Comparison of ENCODE assay signal across 7 cellular contexts in the genomic region with DNA sequence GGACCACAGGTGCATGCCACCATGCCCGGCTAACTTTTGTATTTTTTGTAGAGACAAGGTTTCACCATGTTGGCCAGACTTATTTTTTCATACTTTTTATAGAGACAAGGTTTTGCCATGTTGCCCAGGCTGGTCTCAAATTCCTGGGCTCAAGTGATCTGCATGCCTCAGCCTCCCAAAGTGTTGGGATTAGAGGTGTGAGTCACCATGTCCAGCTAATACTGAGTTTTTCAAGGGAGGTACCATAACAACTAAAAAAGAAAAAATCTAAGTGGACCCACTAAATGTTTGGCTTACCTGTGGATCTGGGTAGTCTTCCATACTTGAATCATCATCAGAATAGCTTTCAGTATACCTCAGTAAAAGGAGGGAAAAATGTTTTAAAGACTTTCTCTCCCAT. TPM values are rescaled to one million over a fixed set of nuclear protein-coding genes. Genes with fewer than 3 reads are reported as not detected.
A peak's percentile ranks its signal among the peaks of the same experiment; 100 is the strongest.
DNase-seq lines count a peak whose midpoint lies in the region; FAIRE-seq and TF ChIP-seq lines count a peak whose summit lies in the region.
"Not testable (repeated sequence)": the region's sequence is repeated elsewhere in the genome, so short reads cannot be mapped to it uniquely, and the experiment has no call there.

No MANE protein-coding gene starts in this region.

- H3K27ac ChIP-seq in RWPE1 = peak overlapping the region; percentile 49
- peak overlapping the region; percentile 1 for H3K27ac ChIP-seq in astrocyte (ENCODE audit: low read depth, low read length)

- H3K27me3 ChIP-seq in astrocyte (ENCODE audit: insufficient read depth, low read length) = not testable (repeated sequence)

- not testable (repeated sequence) for H4K20me1 ChIP-seq in astrocyte (ENCODE audit: insufficient read depth, low read length)

- not testable (repeated sequence) for H3K27ac Mint-ChIP-seq in astrocyte (ENCODE audit: unreplicated experiment)

- CTCF ChIA-PET in RWPE1 (lab: Yijun Ruan, JAX) = not testable (repeated sequence)

- H3K9me3 Mint-ChIP-seq in astrocyte (ENCODE audit: unreplicated experiment) = not testable (repeated sequence)

- H3K4me1 ChIP-seq in astrocyte (ENCODE audit: insufficient read depth, low read length) = not testable (repeated sequence)

- FAIRE-seq in astrocyte (lab: Jason Lieb, UNC) = peak; percentile 26

- peaks cover 21% of the 10 kb centered on the region for H3K36me3 ChIP-seq in astrocyte (ENCODE audit: insufficient read depth, low read length)

- not testable (repeated sequence) for H3K4me2 ChIP-seq in astrocyte (ENCODE audit: low read length)

- H3K4me3 Mint-ChIP-seq in astrocyte (ENCODE audit: unreplicated experiment) = not testable (repeated sequence)

- not testable (repeated sequence) for H3K36me3 Mint-ChIP-seq in astrocyte (ENCODE audit: low read depth, unreplicated experiment)

- H3K27me3 Mint-ChIP-seq in astrocyte (ENCODE audit: low read depth, unreplicated experiment) = not testable (repeated sequence)

- not testable (repeated sequence) for H3K9ac ChIP-seq in astrocyte (ENCODE audit: low read length)

- H3K79me2 ChIP-seq in astrocyte (ENCODE audit: insufficient read depth, low read length) = not testable (repeated sequence)

- POLR2A ChIA-PET in RWPE1 (lab: Yijun Ruan, JAX; ENCODE audit: low non-redundant PET) = not testable (repeated sequence)

- not testable (repeated sequence) for H3K9me3 ChIP-seq in astrocyte (ENCODE audit: insufficient read depth, low read depth, low read length)

- not testable (repeated sequence) for H3K4me1 Mint-ChIP-seq in astrocyte (ENCODE audit: low read depth, unreplicated experiment)

- H2AFZ ChIP-seq in astrocyte (ENCODE audit: low read depth, low read length) = not testable (repeated sequence)

- not testable (repeated sequence) for TF ChIP-seq CTCF in RWPE1 (conservative IDR thresholded peaks at IDR 0.05; ENCODE audit: low read depth); astrocyte (IDR thresholded peaks at IDR 0.05; ENCODE audit: insufficient read depth, low read depth, low read length); choroid plexus epithelial cell (conservative IDR thresholded peaks at IDR 0.05; ENCODE audit: low read depth, low read length)

- DNase-seq in ELR (ENCODE audit: low read depth) (peak; percentile 34), HT1080 (ENCODE audit: low read depth) (peak; percentile 17), choroid plexus epithelial cell (ENCODE audit: low read depth) (peak; percentile 10), iris pigment epithelial cell (ENCODE audit: low read depth) (peak; percentile 45), renal cortical epithelial cell (ENCODE audit: low read depth) (peak; percentile 9)
- DNase-seq in RWPE1 (ENCODE audit: low spot score); astrocyte (ENCODE audit: low read depth): not testable (repeated sequence)

- not testable (repeated sequence) for H3K4me3 ChIP-seq in astrocyte (ENCODE audit: insufficient read depth, low read depth, low read length); choroid plexus epithelial cell (ENCODE audit: low read depth, low read length)

RNA-seq across cellular contexts. Expression of a gene that starts 18.5 kb away (rescaled TPM):
- total RNA-seq in HT1080 (2014; rRNA removed; shearing (Covaris generic)) = 17.4 and 20.0 TPM in 2 replicates
- polyA plus RNA-seq in HT1080 (2015; cell fraction: cytosol; rRNA removed) = 15.5 and 20.9 TPM in 2 replicates
- polyA plus RNA-seq in HT1080 (2015; cell fraction: nucleus; rRNA removed) = 49.9 and 59.3 TPM in 2 replicates
- total RNA-seq in astrocyte (30.6 and 36.2 TPM in 2 replicates), renal cortical epithelial cell (32.1 and 33.3 TPM in 2 replicates)

RNA-seq across cellular contexts. Expression of a gene that starts 45.2 kb away (rescaled TPM):
- total RNA-seq in HT1080 (2014; rRNA removed; shearing (Covaris generic)) = 48.3 and 52.3 TPM in 2 replicates
- 52.7 and 59.5 TPM in 2 replicates for polyA plus RNA-seq in HT1080 (2015; cell fraction: cytosol; rRNA removed)
- polyA plus RNA-seq in HT1080 (2015; cell fraction: nucleus; rRNA removed) = 26.0 and 32.6 TPM in 2 replicates
- total RNA-seq in astrocyte = 65.8 and 68.0 TPM in 2 replicates
- total RNA-seq in renal cortical epithelial cell = 77.0 and 122 TPM in 2 replicates
